Comparison of ENCODE assay signal across 7 cellular contexts in the genomic region with DNA sequence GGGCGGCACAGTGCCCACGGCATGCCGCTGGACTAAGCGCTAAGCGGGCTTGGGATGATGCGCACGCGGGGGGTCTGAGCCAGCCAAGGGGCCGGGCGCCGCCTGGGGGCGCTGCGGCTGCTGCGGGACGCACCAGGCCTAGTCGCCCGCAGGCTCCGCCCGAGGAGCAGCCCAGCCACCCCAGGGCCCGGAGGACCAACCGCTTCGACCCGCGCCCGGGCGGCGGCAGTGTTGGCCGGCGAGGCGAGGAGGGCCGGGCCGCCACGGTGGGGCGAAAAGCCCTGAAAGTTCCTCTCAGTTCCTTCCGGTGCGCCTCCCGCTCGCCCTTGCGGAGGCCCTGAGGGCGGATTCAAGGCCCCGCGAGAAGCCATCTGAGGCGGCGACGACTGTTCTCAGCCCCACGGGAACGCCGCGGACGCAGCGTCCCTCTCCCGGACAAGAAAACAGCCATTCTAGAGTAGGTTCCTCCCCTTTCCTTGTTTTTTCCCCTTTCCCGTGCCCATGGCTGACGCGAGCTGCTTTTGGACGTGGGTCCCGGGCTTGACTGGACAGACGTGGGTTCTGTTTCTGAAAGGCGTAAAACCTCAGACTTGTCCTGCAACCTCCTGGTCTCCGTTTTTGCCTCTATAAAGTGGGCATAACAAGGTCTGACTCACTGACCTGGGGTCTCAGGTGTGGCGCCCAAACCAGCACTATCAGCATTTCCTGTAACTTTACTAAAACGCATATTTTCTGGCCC. TPM values are rescaled to one million over a fixed set of nuclear protein-coding genes. Genes with fewer than 3 reads are reported as not detected.
DNase-seq lines count a peak whose midpoint lies in the region; ATAC-seq and TF ChIP-seq lines count a peak whose summit lies in the region.

A gene with protein sequence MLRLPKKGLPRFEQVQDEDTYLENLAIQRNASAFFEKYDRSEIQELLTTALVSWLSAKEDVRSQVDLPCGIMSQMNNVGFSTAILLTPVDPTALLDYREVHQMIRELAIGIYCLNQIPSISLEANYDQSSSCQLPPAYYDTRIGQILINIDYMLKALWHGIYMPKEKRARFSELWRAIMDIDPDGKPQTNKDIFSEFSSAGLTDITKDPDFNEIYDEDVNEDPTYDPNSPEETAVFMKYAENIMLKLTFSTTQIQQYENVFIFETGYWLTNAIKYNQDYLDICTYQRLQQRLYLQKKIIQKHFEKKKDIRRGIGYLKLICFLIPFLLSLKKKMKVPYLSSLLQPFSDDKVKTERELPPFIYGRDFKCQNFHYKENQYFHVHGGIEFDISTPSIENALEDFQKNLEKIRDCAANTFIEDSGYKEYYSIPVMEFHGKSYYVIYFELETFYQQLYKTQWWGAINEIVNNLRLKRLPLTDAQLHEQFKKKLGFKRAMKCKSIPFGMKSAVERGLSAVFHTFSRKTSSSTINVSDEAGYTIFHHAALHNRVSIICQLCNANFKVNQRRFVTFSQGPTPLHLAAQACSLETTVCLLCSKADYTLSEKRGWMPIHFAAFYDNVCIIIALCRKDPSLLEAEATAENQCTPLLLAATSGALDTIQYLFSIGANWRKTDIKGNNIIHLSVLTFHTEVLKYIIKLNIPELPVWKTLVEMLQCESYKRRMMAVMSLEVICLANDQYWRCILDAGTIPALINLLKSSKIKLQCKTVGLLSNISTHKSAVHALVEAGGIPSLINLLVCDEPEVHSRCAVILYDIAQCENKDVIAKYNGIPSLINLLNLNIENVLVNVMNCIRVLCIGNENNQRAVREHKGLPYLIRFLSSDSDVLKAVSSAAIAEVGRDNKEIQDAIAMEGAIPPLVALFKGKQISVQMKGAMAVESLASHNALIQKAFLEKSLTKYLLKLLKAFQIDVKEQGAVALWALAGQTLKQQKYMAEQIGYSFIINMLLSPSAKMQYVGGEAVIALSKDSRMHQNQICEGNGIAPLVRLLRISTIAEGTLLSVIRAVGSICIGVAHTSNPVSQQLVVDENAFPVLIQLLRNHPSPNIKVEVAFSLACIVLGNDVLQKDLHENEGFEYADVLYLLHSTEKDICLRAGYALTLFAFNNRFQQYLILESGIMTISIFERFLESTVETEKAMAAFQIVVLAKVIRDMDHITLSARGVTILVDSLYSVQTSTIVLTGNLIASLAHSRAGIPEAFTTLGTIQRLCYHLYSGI (N-terminal part only) (plus strand): TSS at position 297 of the 739 bp plus-strand sequence. CDS start 1,821 bp downstream, outside the sequence.

- CTCF ChIA-PET in activated CD4-positive, alpha-beta memory T cell treated with anti-CD3 and anti-CD28 coated beads, Interleukin-2, amount 10 ng/mL, durations not matched to agents 7 days and 5 days (lab: Charles Lee) = interaction anchor here (0.7 to 7.0 kb wide), 15 partner anchors 8 to 90 kb away, joined by 3 to 102 read pairs (median 4); a partner anchor contains a TSS

- H3K4me1 ChIP-seq in lung (ENCODE audit: control insufficient read depth in 2 of 2, insufficient read depth in 2 of 2, low read length in 2 of 2) = peaks cover 1 to 4% of the 10 kb centered on the region in 2 donors

- TF ChIP-seq POLR2A in GM18505 (IDR thresholded peaks at IDR 0.05; ENCODE audit: borderline replicate concordance, extremely low read depth, insufficient read depth, insufficient read length) = peak; percentile 83

- DNase-seq in NCI-H226 (peak; percentile 86), ecto neural progenitor cell (ENCODE audit: low spot score) (peak; percentile 93), lung (ENCODE audit: low spot score) (peak; percentile 89)
- DNase-seq in activated CD4-positive, alpha-beta memory T cell treated with anti-CD3 and anti-CD28 coated beads, Interleukin-2, amount 10 ng/mL, durations not matched to agents 7 days and 5 days = peak; percentile 78
- peak in 2 of 3 experiments; percentile 66 to 79 for DNase-seq in stimulated activated CD4-positive, alpha-beta T cell treated with anti-CD3 and anti-CD28 coated beads, TNF-alpha, amount 100 ng/mL, for 24 hours (ENCODE audit: low read depth in 3 of 3)

- POLR2A ChIA-PET in activated CD4-positive, alpha-beta memory T cell treated with anti-CD3 and anti-CD28 coated beads, Interleukin-2, amount 10 ng/mL, durations not matched to agents 7 days and 5 days (lab: Charles Lee) = interaction anchor here (0.8 to 4.2 kb wide), 9 partner anchors 10 to 234 kb away, joined by 3 to 33 read pairs (median 7); a partner anchor contains a TSS

- WGBS in lung, 2 donors = 1% methylated on average over 51 to 62 of the region's 62 CpGs

- TF ChIP-seq CTCF in lung (IDR thresholded peaks at IDR 0.05; ENCODE audit: control extremely low read depth, extremely low read depth) = peak; percentile 76

- peaks cover 47% of the 10 kb centered on the region for H3K36me3 Mint-ChIP-seq in activated CD4-positive, alpha-beta memory T cell treated with anti-CD3 and anti-CD28 coated beads, Interleukin-2, amount 10 ng/mL, durations not matched to agents 7 days and 5 days (ENCODE audit: low read depth)

- peak within 1 kb of the TSS; percentile 90 for H3K27ac Mint-ChIP-seq in activated CD4-positive, alpha-beta memory T cell treated with anti-CD3 and anti-CD28 coated beads, Interleukin-2, amount 10 ng/mL, durations not matched to agents 7 days and 5 days

- ATAC-seq in GM18505 (IDR thresholded peaks at IDR 0.05; ENCODE audit: unreplicated experiment) = peak; percentile 98
- ATAC-seq in HG02885 (IDR thresholded peaks at IDR 0.05; ENCODE audit: poor library complexity, unreplicated experiment) = peak; percentile 93
- ATAC-seq in lung (ENCODE audit: insufficient read depth, low FRiP score) = peak; percentile 100

- H3K4me3 Mint-ChIP-seq in activated CD4-positive, alpha-beta memory T cell treated with anti-CD3 and anti-CD28 coated beads, Interleukin-2, amount 10 ng/mL, durations not matched to agents 7 days and 5 days = peak within 1 kb of the TSS; percentile 90

- peak within 1 kb of the TSS; percentile 94 to 98 for H3K27ac ChIP-seq in lung (ENCODE audit: low read depth in 1 of 2, low read length in 1 of 2)

- peaks cover 33% of the 10 kb centered on the region for H3K4me1 Mint-ChIP-seq in activated CD4-positive, alpha-beta memory T cell treated with anti-CD3 and anti-CD28 coated beads, Interleukin-2, amount 10 ng/mL, durations not matched to agents 7 days and 5 days

- no peaks in the 10 kb centered on the region for H3K27me3 Mint-ChIP-seq in activated CD4-positive, alpha-beta memory T cell treated with anti-CD3 and anti-CD28 coated beads, Interleukin-2, amount 10 ng/mL, durations not matched to agents 7 days and 5 days

- peaks cover 13% of the 10 kb centered on the region for H3K9me3 Mint-ChIP-seq in activated CD4-positive, alpha-beta memory T cell treated with anti-CD3 and anti-CD28 coated beads, Interleukin-2, amount 10 ng/mL, durations not matched to agents 7 days and 5 days

- no peaks in the 10 kb centered on the region for H3K9me3 ChIP-seq in lung (ENCODE audit: control insufficient read depth in 2 of 2, insufficient read depth in 1 of 2, low read length in 1 of 2)

- H3K27me3 ChIP-seq in lung (ENCODE audit: control insufficient read depth, insufficient read depth) = no peaks in the 10 kb centered on the region

- peak within 1 kb of the TSS; percentile 80 for H3K4me3 ChIP-seq in lung

- peaks cover 7 to 8% of the 10 kb centered on the region in 2 donors for H3K36me3 ChIP-seq in lung (ENCODE audit: control insufficient read depth in 2 of 2, insufficient read depth in 2 of 2, low read length in 2 of 2)

RNA-seq across cellular contexts. Expression of the gene that starts here (rescaled TPM):
- 1 to 10 TPM; 3.9 to 7.0 TPM for total RNA-seq in activated CD4-positive, alpha-beta memory T cell treated with anti-CD3 and anti-CD28 coated beads, Interleukin-2, amount 10 ng/mL, durations not matched to agents 7 days and 5 days
- total RNA-seq in lung = 10 to 100 TPM in 1 of 2 donors, 1 to 10 TPM in 1; 8.0 to 39.2 TPM
- polyA plus RNA-seq in lung = 1 to 10 TPM in 1 of 2 donors, under 1 TPM in 1; 0.95 to 4.0 TPM

Comparison
In these comparisons a context has a peak if more than half of its experiments do, and no peak if none do; other contexts are left out.
1. Peak in every context shown above with its lines: DNase-seq, ATAC-seq, H3K4me3 ChIP-seq and H3K27ac ChIP-seq.